23 cellular contexts compared by ENCODE assay signal in genomic region chr17:73933871-73934270, GRCh38.
DNase-seq lines count a peak whose midpoint lies in the region; ATAC-seq, FAIRE-seq and TF ChIP-seq lines count a peak whose summit lies in the region.
"Had no signal": no experiment of that assay in that cellular context is flagged by ENCODE, and none has a peak within 500 bp of the region (broad histone marks: within the 10 kb centered on the region; RNA-seq: fewer than 3 reads in every experiment).

No MANE protein-coding gene starts in this region.

- no peaks in the 10 kb centered on the region for H3K9me3 ChIP-seq in astrocyte (ENCODE audit: insufficient read depth, low read depth, low read length)

- H3K36me3 ChIP-seq in astrocyte (ENCODE audit: insufficient read depth, low read length), result no peaks in the 10 kb centered on the region

- TF ChIP-seq CTCF in astrocyte (IDR thresholded peaks at IDR 0.05; ENCODE audit: insufficient read depth, low read depth, low read length), result no peak

- peaks cover 25% of the 10 kb centered on the region for H3K4me1 Mint-ChIP-seq in astrocyte (ENCODE audit: low read depth, unreplicated experiment)

- H3K36me3 Mint-ChIP-seq in astrocyte (ENCODE audit: low read depth, unreplicated experiment), result no peaks in the 10 kb centered on the region
- H3K36me3 Mint-ChIP-seq: CD14-positive monocyte had no signal

- no peaks in the 10 kb centered on the region for H3K4me1 ChIP-seq in astrocyte (ENCODE audit: insufficient read depth, low read length)

- H2AFZ ChIP-seq in astrocyte (ENCODE audit: low read depth, low read length), result no peak overlapping the region
- H2AFZ ChIP-seq: PC-9 had no signal

- H3K27me3 Mint-ChIP-seq in astrocyte (ENCODE audit: low read depth, unreplicated experiment), result peaks cover 52% of the 10 kb centered on the region

- peaks cover 4% of the 10 kb centered on the region for H3K9me3 Mint-ChIP-seq in astrocyte (ENCODE audit: unreplicated experiment)
- H3K9me3 Mint-ChIP-seq: H9 had no signal

- H3K4me3 ChIP-seq in astrocyte (ENCODE audit: insufficient read depth, low read depth, low read length), result no peak overlapping the region
- H3K4me3 ChIP-seq: PC-9 had no signal

- ATAC-seq in HG03025 (IDR thresholded peaks at IDR 0.05; ENCODE audit: low FRiP score, unreplicated experiment), result no peak
- no peak for ATAC-seq in HG03045 (IDR thresholded peaks at IDR 0.05; ENCODE audit: unreplicated experiment)
- ATAC-seq: HepG2 had no signal

- H3K4me2 ChIP-seq in astrocyte (ENCODE audit: low read length), result no peak overlapping the region
- H3K4me2 ChIP-seq: PC-9 had no signal

- no peaks in the 10 kb centered on the region for H3K27me3 ChIP-seq in astrocyte (ENCODE audit: insufficient read depth, low read length)

- H3K27ac ChIP-seq in astrocyte (ENCODE audit: low read depth, low read length), result no peak overlapping the region
- H3K27ac ChIP-seq: HL-60, PC-9 had no signal

- DNase-seq in Daoy (ENCODE audit: low read depth), result peak; percentile 33
- no peak for DNase-seq in astrocyte (ENCODE audit: low read depth)
- DNase-seq in kidney tubule cell (ENCODE audit: low spot score), result peak; percentile 17
- DNase-seq in RKO (ENCODE audit: low spot score), result no peak
- no peak for DNase-seq in NCI-H1105 (lab: John Stamatoyannopoulos, UW)
- DNase-seq: DMS53, H9, HFFc6, KBM-7, NCI-H1092 treated with DMSO at 0.1 percent for 48 hours, NCI-H146, NCI-H2029, NCI-H2227 treated with DMSO at 0.1 percent for 48 hours, NCI-H510A, NCI-H748 treated with DMSO at 0.1 percent for 48 hours, PC-9, T-helper 1 cell had no signal

- no peaks in the 10 kb centered on the region for H3K79me2 ChIP-seq in astrocyte (ENCODE audit: insufficient read depth, low read length)

- no peak for FAIRE-seq in astrocyte (lab: Jason Lieb, UNC)
- FAIRE-seq: D721Med, HepG2 had no signal

- peak overlapping the region; percentile 66 for H3K27ac Mint-ChIP-seq in astrocyte (ENCODE audit: unreplicated experiment)
- H3K27ac Mint-ChIP-seq: CD14-positive monocyte, H9, HFFc6 had no signal

- H3K4me3 Mint-ChIP-seq in astrocyte (ENCODE audit: unreplicated experiment), result no peak overlapping the region
- H3K4me3 Mint-ChIP-seq: CD14-positive monocyte, H9, HFFc6 had no signal

- no peaks in the 10 kb centered on the region for H4K20me1 ChIP-seq in astrocyte (ENCODE audit: insufficient read depth, low read length)

- no peak overlapping the region for H3K9ac ChIP-seq in astrocyte (ENCODE audit: low read length)

Comparison
In these comparisons a context has a peak if more than half of its experiments do, and no peak if none do; other contexts are left out.
1. DNase-seq: peak in Daoy (single experiment) and kidney tubule cell (single experiment); none in astrocyte (single experiment), RKO (single experiment) and NCI-H1105 (single experiment).